ENCODE assay signal across 1 cellular context in genomic region chr2:86445436-86445835, GRCh38.
TF ChIP-seq lines count a peak whose summit lies in the region.

No MANE protein-coding gene starts in this region.

TF ChIP-seq in IMR-90, 13 proteins besides CTCF, POLR2A, EP300 and RAD21:
- TF ChIP-seq MAFK (IDR thresholded peaks at IDR 0.05; ENCODE audit: low read depth, low read length) (peak; percentile 75), NFE2L2 (IDR thresholded peaks at IDR 0.05; ENCODE audit: low read depth, low read length) (no peak), CHD1 (IDR thresholded peaks at IDR 0.05; ENCODE audit: low read depth, low read length) (no peak), RCOR1 (IDR thresholded peaks at IDR 0.05; ENCODE audit: insufficient replicate concordance, low read length) (no peak), SMC3 (IDR thresholded peaks at IDR 0.05; ENCODE audit: low read depth, low read length) (no peak)
